ENCODE assay signal across 1 cellular context in genomic region chr10:89238956-89239713, GRCh38.
TF ChIP-seq lines count a peak whose summit lies in the region.

No MANE protein-coding gene starts in this region.

TF ChIP-seq in K562, 482 proteins besides CTCF, POLR2A, EP300 and RAD21 (continued from another document):
- TF ChIP-seq POU5F1 (IDR thresholded peaks at IDR 0.05; ENCODE audit: borderline replicate concordance, low read depth, low read length, partially characterized antibody) = no peak
- TF ChIP-seq ZNF347 (CRISPR knock-in tag; IDR thresholded peaks at IDR 0.05; ENCODE audit: low read depth) = no peak
- no peak for TF ChIP-seq ZNF395 (CRISPR knock-in tag; IDR thresholded peaks at IDR 0.05)
- TF ChIP-seq SFPQ (IDR thresholded peaks at IDR 0.05; ENCODE audit: low read depth, low read length) = no peak
- TF ChIP-seq HNRNPK (IDR thresholded peaks at IDR 0.05; ENCODE audit: low read depth, low read length, poor library complexity, severe bottlenecking) = no peak
- TF ChIP-seq SOX6 (IDR thresholded peaks at IDR 0.05) = no peak
- no peak for TF ChIP-seq HNRNPLL (IDR thresholded peaks at IDR 0.05; ENCODE audit: low read depth, low read length, poor library complexity, severe bottlenecking)
- no peak for TF ChIP-seq HNRNPH1 (optimal IDR thresholded peaks at IDR 0.05; ENCODE audit: low read depth, low read length)
- no peak for TF ChIP-seq ZSCAN29 (IDR thresholded peaks at IDR 0.05)
- TF ChIP-seq MYNN (IDR thresholded peaks at IDR 0.05) = no peak
- no peak for TF ChIP-seq MYNN (CRISPR knock-in tag; IDR thresholded peaks at IDR 0.05)
- no peak for TF ChIP-seq AFF1 (IDR thresholded peaks at IDR 0.05; ENCODE audit: low read depth in 1 of 2, partially characterized antibody in 2 of 2)
- TF ChIP-seq MXD1 (CRISPR knock-in tag; IDR thresholded peaks at IDR 0.05; ENCODE audit: borderline replicate concordance, poor library complexity, severe bottlenecking) = no peak
- no peak for TF ChIP-seq FOXK1 (CRISPR knock-in tag; IDR thresholded peaks at IDR 0.05; ENCODE audit: borderline replicate concordance)
- TF ChIP-seq ZZZ3 (IDR thresholded peaks at IDR 0.05) = no peak
- no peak for TF ChIP-seq BACH1 (tag; IDR thresholded peaks at IDR 0.05)
- TF ChIP-seq KAT7 (CRISPR knock-in tag; IDR thresholded peaks at IDR 0.05; ENCODE audit: borderline replicate concordance) = no peak
